ENCODE assay signal across 16 cellular contexts in genomic region chr5:110386782-110387181, GRCh38.
DNase-seq lines count a peak whose midpoint lies in the region; TF ChIP-seq lines count a peak whose summit lies in the region.
"Had no signal": no experiment of that assay in that cellular context is flagged by ENCODE, and none has a peak within 500 bp of the region (broad histone marks: within the 10 kb centered on the region; RNA-seq: fewer than 3 reads in every experiment).

No MANE protein-coding gene starts in this region.

- 0 out of 2 replicates have a peak overlapping the region, but pooled peaks have one; percentile 28 for H3K27ac ChIP-seq in SJSA1
- H3K27ac ChIP-seq: gastroesophageal sphincter, lower lobe of right lung, upper lobe of left lung had no signal

- TF ChIP-seq CTCF in lower leg skin (IDR thresholded peaks at IDR 0.05): no peak

- 0 out of 2 replicates have a peak, but pooled peaks cover 3% of the 10 kb centered on the region for H3K27me3 ChIP-seq in SJSA1 (replicated peaks)
- H3K27me3 ChIP-seq: gastroesophageal sphincter, upper lobe of left lung had no signal

- H3K4me1 ChIP-seq in SJSA1 (replicated peaks): peaks cover 10% of the 10 kb centered on the region
- H3K4me1 ChIP-seq: Caco-2, gastroesophageal sphincter, lower lobe of right lung, upper lobe of left lung had no signal

- H3K9me3 ChIP-seq in SJSA1 (replicated peaks): no peaks in the 10 kb centered on the region
- H3K9me3 ChIP-seq: Caco-2, gastroesophageal sphincter, lower lobe of right lung, upper lobe of left lung had no signal

- TF ChIP-seq POLR2A in lower leg skin (IDR thresholded peaks at IDR 0.05): no peak

- DNase-seq in G401 (ENCODE audit: low spot score) (peak; percentile 20), SJSA1 (ENCODE audit: low read depth in 1 of 2, low spot score in 2 of 2) (peak in 1 of 2 experiments; percentile 20), fibroblast of gingiva (ENCODE audit: low read depth) (peak; percentile 31), pons (ENCODE audit: low spot score) (peak; percentile 57), LoVo (ENCODE audit: low spot score) (no peak), GDM1 (lab: John Stamatoyannopoulos, UW) (no peak), lower leg skin (ENCODE audit: low spot score in 2 of 2) (no peak)
- DNase-seq in stimulated activated CD4-positive, alpha-beta T cell treated with anti-CD3 and anti-CD28 coated beads, Interleukin-12 subunit alpha, Interleukin-12 subunit beta, amount 100 ng/mL, for 4 hours: no peak
- DNase-seq: activated T-cell treated with anti-CD3 and anti-CD28 coated beads for 4 hours; Caco-2; central memory CD4-positive, alpha-beta T cell; lower lobe of right lung; NCI-H187; upper lobe of left lung had no signal

- H3K4me3 ChIP-seq in SJSA1 (no peak overlapping the region), lower leg skin (ENCODE audit: low read depth, poor library complexity, severe bottlenecking) (no peak overlapping the region)
- H3K4me3 ChIP-seq: gastroesophageal sphincter, GM12878, lower lobe of right lung, upper lobe of left lung had no signal

- no peaks in the 10 kb centered on the region for H3K36me3 ChIP-seq in SJSA1
- H3K36me3 ChIP-seq: gastroesophageal sphincter, lower lobe of right lung, upper lobe of left lung had no signal

- intact Hi-C loops in lower leg skin (cut with DNase I; ENCODE audit: low total_unique reads): no loop called here

- in situ Hi-C loops in G401 (cut with HindIII; ENCODE audit: low sequenced_read_pairs): no loop called here

Comparison
In these comparisons a context has a peak if more than half of its experiments do, and no peak if none do; other contexts are left out.
1. DNase-seq: peak in G401 (single experiment), fibroblast of gingiva (single experiment) and pons (single experiment); none in LoVo (single experiment), GDM1 (single experiment), lower leg skin (0 of 2) and stimulated activated CD4-positive, alpha-beta T cell treated with anti-CD3 and anti-CD28 coated beads, Interleukin-12 subunit alpha, Interleukin-12 subunit beta, amount 100 ng/mL, for 4 hours (single experiment).